In genomic region chrX:20254712-20255299, GRCh38 we compare ENCODE assay signal across 25 cellular contexts. TPM values are rescaled to one million over a fixed set of nuclear protein-coding genes. Genes with fewer than 3 reads are reported as not detected.
DNase-seq lines count a peak whose midpoint lies in the region; ATAC-seq, FAIRE-seq and TF ChIP-seq lines count a peak whose summit lies in the region.
"Had no signal": no experiment of that assay in that cellular context is flagged by ENCODE, and none has a peak within 500 bp of the region (broad histone marks: within the 10 kb centered on the region; RNA-seq: fewer than 3 reads in every experiment).

No MANE protein-coding gene starts in this region.

- in situ Hi-C loops in IMR-90 (cut with MboI; ENCODE audit: low sequenced_read_pairs) (loop anchor here (5.0 to 25.0 kb wide), 2 partner anchors 187 to 1482 kb away; no protein-coding TSS in a partner anchor), K562 (cut with MboI) (no loop called here)

- H3K9me3 Mint-ChIP-seq in activated T-cell treated with anti-CD3 and anti-CD28 coated beads, Interleukin-2, amount 50 U/mL, for 24 hours, result no peaks in the 10 kb centered on the region
- no peaks in the 10 kb centered on the region for H3K9me3 Mint-ChIP-seq in natural killer cell treated with Interleukin-12 subunit alpha and Interleukin-12 subunit beta and Interleukin-15 and Interleukin-18, amount 100 ng/mL, for 72 hours
- H3K9me3 Mint-ChIP-seq: activated naive CD4-positive, alpha-beta T cell treated with anti-CD3 and anti-CD28 coated beads, Interleukin-2, amount 10 ng/mL, durations not matched to agents 7 days and 5 days had no signal

- no peak overlapping the region for H2BK5ac ChIP-seq in IMR-90 (ENCODE audit: low read depth, low read length, poor library complexity, severe bottlenecking)

- H2AFZ ChIP-seq in IMR-90 (replicated peaks; ENCODE audit: low read length, poor library complexity) (no peak overlapping the region), K562 (ENCODE audit: low read depth, low read length) (no peak overlapping the region)
- H2AFZ ChIP-seq: hepatocyte, neural progenitor cell had no signal

- POLR2A ChIA-PET in IMR-90 (lab: Charles Lee; ENCODE audit: unreplicated experiment), result no interaction called here
- POLR2A ChIA-PET in K562 (lab: Yijun Ruan, JAX), result no interaction called here

- no peaks in the 10 kb centered on the region for H3K4me1 ChIP-seq in IMR-90 (ENCODE audit: control insufficient read depth, insufficient read depth, low read length)
- H3K4me1 ChIP-seq in K562 (replicated peaks in 1 of 2; ENCODE audit: control insufficient read depth in 2 of 2, insufficient read depth in 2 of 2, low read length in 2 of 2), result peaks cover 0 to 6% of the 10 kb centered on the region in 2 experiments; a peak in 2 of 5 replicates
- H3K4me1 ChIP-seq in esophagus muscularis mucosa, result no peaks in the 10 kb centered on the region
- H3K4me1 ChIP-seq: neural progenitor cell had no signal

- DNase-seq in activated T-cell treated with anti-CD3 and anti-CD28 coated beads, Interleukin-2, amount 50 U/mL, for 24 hours, result no peak
- DNase-seq in activated T-cell treated with anti-CD3 and anti-CD28 coated beads, Interleukin-2, amount 50 U/mL, for 48 hours, result no peak
- DNase-seq in IMR-90, result peak; percentile 71
- no peak for DNase-seq in K562 (ENCODE audit: extremely low read depth in 1 of 4, low spot score in 3 of 4)
- DNase-seq in natural killer cell treated with Interleukin-12 subunit alpha and Interleukin-12 subunit beta and Interleukin-15 and Interleukin-18, amount 100 ng/mL, for 72 hours (ENCODE audit: low spot score), result no peak
- no peak for DNase-seq in activated CD8-positive, alpha-beta memory T cell treated with anti-CD3 and anti-CD28 coated beads, Interleukin-2, amount 50 U/mL, for 48 hours
- DNase-seq in esophagus muscularis mucosa (ENCODE audit: extremely low spot score), result no peak
- DNase-seq: ACHN; activated CD4-positive, alpha-beta T cell treated with anti-CD3 and anti-CD28 coated beads for 1 hour; activated CD8-positive, alpha-beta memory T cell treated with anti-CD3 and anti-CD28 coated beads, Interleukin-2, amount 50 U/mL, for 4 hours; activated naive CD4-positive, alpha-beta T cell treated with anti-CD3 and anti-CD28 coated beads, Interleukin-2, amount 10 ng/mL, durations not matched to agents 7 days and 5 days; esophagus squamous epithelium; KBM-7; kidney glomerular epithelial cell; NCI-H1092; NCI-H524 treated with DMSO at 0.1 percent for 48 hours; stimulated activated CD4-positive, alpha-beta T cell treated with anti-CD3 and anti-CD28 coated beads, Interleukin-15, amount 100 ng/mL, for 24 hours; stimulated activated naive CD4-positive, alpha-beta T cell treated with Interleukin-2 at 50 U/mL for 16 hours; T-helper 9 cell; upper lobe of left lung had no signal

- intact Hi-C loops in IMR-90 (cut with micrococcal nuclease) (no loop called here), K562 (cut with micrococcal nuclease) (no loop called here), esophagus muscularis mucosa (cut with DNase I) (loop anchor here (10.0 kb wide), 1 partner anchor 180 kb away; no protein-coding TSS in a partner anchor)

- H3K36me3 ChIP-seq in IMR-90 (ENCODE audit: control insufficient read depth, insufficient read depth, low read length) (no peaks in the 10 kb centered on the region), K562 (ENCODE audit: control insufficient read depth, insufficient read depth, low read length) (peaks cover 19% of the 10 kb centered on the region; the same call in 2 of the 3 replicates), esophagus muscularis mucosa (no peaks in the 10 kb centered on the region)
- H3K36me3 ChIP-seq: cardiac muscle cell, esophagus squamous epithelium, neural progenitor cell, upper lobe of left lung had no signal

- H3K4me3 ChIP-seq in IMR-90 (ENCODE audit: insufficient read depth, low read depth, low read length), result no peak overlapping the region
- no peak overlapping the region for H3K4me3 ChIP-seq in K562
- H3K4me3 ChIP-seq in esophagus muscularis mucosa, result no peak overlapping the region
- H3K4me3 ChIP-seq: cardiac muscle cell, esophagus squamous epithelium, hepatocyte, neural progenitor cell, upper lobe of left lung had no signal

- no peak overlapping the region for H2BK15ac ChIP-seq in IMR-90 (ENCODE audit: low read depth, low read length)

- H3K23ac ChIP-seq in IMR-90 (ENCODE audit: low read depth, low read length), result no peak overlapping the region

- H3K4ac ChIP-seq in IMR-90 (ENCODE audit: low read depth, low read length), result no peak overlapping the region

- peak overlapping the region; percentile 38 for H3K27ac Mint-ChIP-seq in activated T-cell treated with anti-CD3 and anti-CD28 coated beads, Interleukin-2, amount 50 U/mL, for 24 hours
- peak overlapping the region; percentile 71 to 76 for H3K27ac Mint-ChIP-seq in natural killer cell treated with Interleukin-12 subunit alpha and Interleukin-12 subunit beta and Interleukin-15 and Interleukin-18, amount 100 ng/mL, for 72 hours
- H3K27ac Mint-ChIP-seq: activated naive CD4-positive, alpha-beta T cell treated with anti-CD3 and anti-CD28 coated beads, Interleukin-2, amount 10 ng/mL, durations not matched to agents 7 days and 5 days; neural progenitor cell had no signal

- TF ChIP-seq EP300 in K562 (IDR thresholded peaks at IDR 0.05; ENCODE audit: low read length), result no peak
- no peak for TF ChIP-seq EP300 in esophagus muscularis mucosa (IDR thresholded peaks at IDR 0.05)

- no peaks in the 10 kb centered on the region for H3K27me3 ChIP-seq in IMR-90 (ENCODE audit: control insufficient read depth, insufficient read depth, low read length)
- no peaks in the 10 kb centered on the region for H3K27me3 ChIP-seq in K562 (ENCODE audit: control insufficient read depth in 2 of 2, insufficient read depth in 2 of 2, low read length in 2 of 2)
- H3K27me3 ChIP-seq in esophagus muscularis mucosa, result no peaks in the 10 kb centered on the region
- H3K27me3 ChIP-seq: cardiac muscle cell, esophagus squamous epithelium, hepatocyte, neural progenitor cell, upper lobe of left lung had no signal

- FAIRE-seq in K562 (lab: Jason Lieb, UNC), result no peak

- peaks cover 63% of the 10 kb centered on the region for H3K79me2 ChIP-seq in K562 (ENCODE audit: control insufficient read depth, insufficient read depth, low read length)

- H3K9ac ChIP-seq in IMR-90 (ENCODE audit: low read depth, low read length) (no peak overlapping the region), K562 (ENCODE audit: insufficient read depth in 1 of 2, low read depth in 2 of 2, low read length in 2 of 2) (no peak overlapping the region)
- H3K9ac ChIP-seq: neural progenitor cell had no signal

- no TSS peak for BruUV-seq in IMR-90 (replicated peaks; lab: Mats Ljungman, UMichigan)
- no TSS peak for BruUV-seq in K562 (replicated peaks; lab: Mats Ljungman, UMichigan)

- TF ChIP-seq CTCF in IMR-90 (conservative IDR thresholded peaks at IDR 0.05; ENCODE audit: low read depth, low read length) (no peak), K562 (IDR thresholded peaks at IDR 0.05 in 2 of 3, conservative IDR thresholded peaks at IDR 0.05 in 1 of 3; ENCODE audit: insufficient read depth in 2 of 3, low read depth in 1 of 3, low read length in 3 of 3) (no peak), esophagus muscularis mucosa (IDR thresholded peaks at IDR 0.05) (no peak)

- no peak overlapping the region for H2AK9ac ChIP-seq in IMR-90 (replicated peaks; ENCODE audit: low read depth, low read length, poor library complexity)

- H3K9me3 ChIP-seq in IMR-90 (ENCODE audit: control insufficient read depth, insufficient read depth, low read length), result no peaks in the 10 kb centered on the region
- H3K9me3 ChIP-seq in K562 (replicated peaks; ENCODE audit: control insufficient read depth, insufficient read depth, low read depth, low read length), result no peaks in the 10 kb centered on the region; the same call in 1 of the 2 replicates
- H3K9me3 ChIP-seq in esophagus muscularis mucosa, result no peaks in the 10 kb centered on the region
- H3K9me3 ChIP-seq: esophagus squamous epithelium, upper lobe of left lung had no signal

- H3K14ac ChIP-seq in IMR-90 (replicated peaks; ENCODE audit: low read depth, low read length), result no peak overlapping the region

- ATAC-seq in IMR-90 (ENCODE audit: low read depth) (no peak), K562 (no peak), HG03108 (IDR thresholded peaks at IDR 0.05; ENCODE audit: unreplicated experiment) (no peak)
- ATAC-seq in natural killer cell treated with Interleukin-12 subunit alpha and Interleukin-12 subunit beta and Interleukin-15 and Interleukin-18, amount 100 ng/mL, for 72 hours, result no peak

- no peak overlapping the region for H2AK5ac ChIP-seq in IMR-90 (ENCODE audit: low read depth, low read length)

- TF ChIP-seq POLR2A in IMR-90 (IDR thresholded peaks at IDR 0.05; ENCODE audit: low read depth, low read length) (no peak), K562 (conservative IDR thresholded peaks at IDR 0.05) (no peak), esophagus muscularis mucosa (IDR thresholded peaks at IDR 0.05; ENCODE audit: low read depth) (no peak)

- no peak overlapping the region for H3K4me3 Mint-ChIP-seq in activated T-cell treated with anti-CD3 and anti-CD28 coated beads, Interleukin-2, amount 50 U/mL, for 24 hours
- peak overlapping the region; percentile 15 for H3K4me3 Mint-ChIP-seq in natural killer cell treated with Interleukin-12 subunit alpha and Interleukin-12 subunit beta and Interleukin-15 and Interleukin-18, amount 100 ng/mL, for 72 hours
- H3K4me3 Mint-ChIP-seq: activated naive CD4-positive, alpha-beta T cell treated with anti-CD3 and anti-CD28 coated beads, Interleukin-2, amount 10 ng/mL, durations not matched to agents 7 days and 5 days; neural progenitor cell had no signal

- peaks cover 33% of the 10 kb centered on the region for H3K36me3 Mint-ChIP-seq in activated T-cell treated with anti-CD3 and anti-CD28 coated beads, Interleukin-2, amount 50 U/mL, for 24 hours (ENCODE audit: low read depth)
- H3K36me3 Mint-ChIP-seq in natural killer cell treated with Interleukin-12 subunit alpha and Interleukin-12 subunit beta and Interleukin-15 and Interleukin-18, amount 100 ng/mL, for 72 hours, result peaks cover 11% of the 10 kb centered on the region

- peaks cover 7 to 13% of the 10 kb centered on the region in 2 experiments; a peak in 3 of 4 replicates for H3K79me1 ChIP-seq in IMR-90 (ENCODE audit: low read depth in 1 of 2, low read length in 2 of 2)

- H3K27ac ChIP-seq in IMR-90 (ENCODE audit: insufficient read depth, low read length) (no peak overlapping the region), K562 (ENCODE audit: extremely low read depth, low read depth, low read length) (no peak overlapping the region), esophagus muscularis mucosa (replicated peaks in 1 of 4) (no peak overlapping the region)
- H3K27ac ChIP-seq: cardiac muscle cell, esophagus squamous epithelium, hepatocyte, HL-60, neural progenitor cell, upper lobe of left lung had no signal

- no CpG with 5 or more reads among the region's 4 CpGs for WGBS in IMR-90 (ENCODE audit: extremely low coverage in 2 of 2, insufficient read length in 1 of 2), 2 experiments
- 23% methylated on average over 3 of the region's 4 CpGs for WGBS in K562 (ENCODE audit: insufficient coverage, low coverage, missing lambda C conversion rate)
- 76% methylated on average over 4 of the region's 4 CpGs for WGBS in esophagus muscularis mucosa

- H2BK20ac ChIP-seq in IMR-90 (ENCODE audit: low read depth, low read length), result no peak overlapping the region

- CTCF ChIA-PET in IMR-90 (lab: Yijun Ruan, JAX), result interaction anchor here (0.7 kb wide), 1 partner anchor 1720 kb away, joined by 3 read pairs; no protein-coding TSS in a partner anchor
- CTCF ChIA-PET in K562 (lab: Yijun Ruan, JAX; ENCODE audit: low intra/inter-chr PET ratio), result no interaction called here

- no peak overlapping the region for H3K18ac ChIP-seq in IMR-90 (ENCODE audit: low read depth, low read length)

- no peak overlapping the region for H3K56ac ChIP-seq in IMR-90 (ENCODE audit: extremely low read depth, insufficient read depth, low read length)

- H3K4me1 Mint-ChIP-seq in activated T-cell treated with anti-CD3 and anti-CD28 coated beads, Interleukin-2, amount 50 U/mL, for 24 hours (ENCODE audit: low read depth), result peaks cover 59% of the 10 kb centered on the region
- H3K4me1 Mint-ChIP-seq in natural killer cell treated with Interleukin-12 subunit alpha and Interleukin-12 subunit beta and Interleukin-15 and Interleukin-18, amount 100 ng/mL, for 72 hours (ENCODE audit: low read depth in 2 of 2), result peaks cover 24 to 36% of the 10 kb centered on the region in 2 donors
- H3K4me1 Mint-ChIP-seq: neural progenitor cell had no signal

- no peak overlapping the region for H4K8ac ChIP-seq in IMR-90 (ENCODE audit: low read depth in 2 of 2, low read length in 2 of 2)

- H4K20me1 ChIP-seq in IMR-90 (ENCODE audit: insufficient read depth, low read length) (peaks cover 12% of the 10 kb centered on the region), K562 (replicated peaks; ENCODE audit: control insufficient read depth, insufficient read depth, low read length) (no peaks in the 10 kb centered on the region)

- H2BK120ac ChIP-seq in IMR-90 (ENCODE audit: low read depth, low read length), result no peak overlapping the region

- dilution Hi-C loops in IMR-90 (cut with HindIII; ENCODE audit: low sequenced_read_pairs, unreplicated experiment), result no loop called here

- TF ChIP-seq RAD21 in IMR-90 (IDR thresholded peaks at IDR 0.05; ENCODE audit: low read length), result no peak
- no peak for TF ChIP-seq RAD21 in K562 (CRISPR knock-in tag; conservative IDR thresholded peaks at IDR 0.05 in 1 of 2, IDR thresholded peaks at IDR 0.05 in 1 of 2)

- no peak overlapping the region for H4K5ac ChIP-seq in IMR-90 (ENCODE audit: low read depth, low read length)

- H3K27me3 Mint-ChIP-seq in activated T-cell treated with anti-CD3 and anti-CD28 coated beads, Interleukin-2, amount 50 U/mL, for 24 hours, result peaks cover 19% of the 10 kb centered on the region
- H3K27me3 Mint-ChIP-seq in natural killer cell treated with Interleukin-12 subunit alpha and Interleukin-12 subunit beta and Interleukin-15 and Interleukin-18, amount 100 ng/mL, for 72 hours, result peaks cover 0 to 3% of the 10 kb centered on the region in 2 donors
- H3K27me3 Mint-ChIP-seq: activated naive CD4-positive, alpha-beta T cell treated with anti-CD3 and anti-CD28 coated beads, Interleukin-2, amount 10 ng/mL, durations not matched to agents 7 days and 5 days had no signal

- no peak overlapping the region for H3K4me2 ChIP-seq in IMR-90 (ENCODE audit: low read depth, low read length)
- no peak overlapping the region for H3K4me2 ChIP-seq in K562 (ENCODE audit: insufficient read depth, low read length)
- H3K4me2 ChIP-seq: hepatocyte, neural progenitor cell had no signal

- no peak overlapping the region for H4K91ac ChIP-seq in IMR-90 (ENCODE audit: insufficient read depth, low read depth, low read length)

- peaks cover 3% of the 10 kb centered on the region; the same call in 1 of the 2 replicates for H3K9me1 ChIP-seq in IMR-90 (ENCODE audit: insufficient read depth, low read length)
- no peaks in the 10 kb centered on the region for H3K9me1 ChIP-seq in K562 (ENCODE audit: control insufficient read depth, insufficient read depth, low read length)

RNA-seq across cellular contexts. Expression of gene RPS6KA3, which starts 11.9 kb away (rescaled TPM):
- total RNA-seq in IMR-90 (2012; rRNA removed) (43.9 and 51.1 TPM in 2 replicates), K562 (2014; rRNA removed) (22.0 and 22.9 TPM in 2 replicates), K562 (2014; rRNA removed; fragmentation: Illumina TruSeq; extraction: Trizol) (48.8 and 59.8 TPM in 2 replicates), K562 (2015; rRNA removed; fragmentation: Illumina TruSeq; extraction: Trizol) (33.3 and 37.4 TPM in 2 replicates), K562 (2021) (42.6 and 45.2 TPM in 2 replicates), esophagus muscularis mucosa (10 to 100 TPM; 36.1 to 41.6 (median 39.0) TPM)
- polyA plus RNA-seq in IMR-90 (2012; rRNA removed) (17.2 and 20.8 TPM in 2 replicates), K562 (2011; rRNA removed) (39.0 and 61.9 TPM in 2 replicates), K562 (2014; fragmentation: Illumina TruSeq; extraction: Trizol) (39.9 and 40.3 TPM in 2 replicates), K562 (2014; fragmentation: Nextera tagmentation; extraction: Ambion mirVana) (10 to 100 TPM; 10.9 to 21.9 TPM), K562 (2014; rRNA removed) (26.6 and 27.1 TPM in 2 replicates)
- 4.6 and 6.2 TPM in 2 replicates for polyA plus RNA-seq in IMR-90 (2012; cell fraction: cytosol; rRNA removed)
- 2.7 and 16.8 TPM in 2 replicates for polyA plus RNA-seq in IMR-90 (2012; cell fraction: nucleus; rRNA removed; ENCODE audit: low replicate concordance)
- total RNA-seq in K562 (2011; cell fraction: chromatin; rRNA removed; ENCODE audit: low replicate concordance), result 14.9 and 51.4 TPM in 2 replicates
- 6.5 and 9.7 TPM in 2 replicates for total RNA-seq in K562 (2011; cell fraction: nucleolus; rRNA removed)
- 19.4 and 38.2 TPM in 2 replicates for total RNA-seq in K562 (2011; cell fraction: nucleoplasm; rRNA removed)
- polyA plus RNA-seq in K562 (2011; cell fraction: cytosol; rRNA removed), result 20.5 and 23.2 TPM in 2 replicates
- polyA plus RNA-seq in K562 (2011; cell fraction: nucleus; rRNA removed), result 16.6 TPM in 2 replicates
- 28.0 and 29.8 TPM in 2 replicates for polyA plus RNA-seq in K562 (2012)
- polyA minus RNA-seq in K562 (2011; rRNA and poly(A)+ RNA removed), result 70.3 and 106 TPM in 2 replicates
- polyA minus RNA-seq in K562 (2011; cell fraction: cytosol; rRNA and poly(A)+ RNA removed), result 38.7 and 52.2 TPM in 2 replicates
- 8.2 and 13.3 TPM in 2 replicates for polyA minus RNA-seq in K562 (2011; cell fraction: nucleus; rRNA and poly(A)+ RNA removed)
- total RNA-seq in natural killer cell treated with Interleukin-12 subunit alpha and Interleukin-12 subunit beta and Interleukin-15 and Interleukin-18, amount 100 ng/mL, for 72 hours, result 10 to 100 TPM; 64.5 to 82.4 TPM
